Comparison of ENCODE assay signal across 8 cellular contexts in genomic region chr3:19146685-19147650, GRCh38. TPM values are rescaled to one million over a fixed set of nuclear protein-coding genes. Genes with fewer than 3 reads are reported as not detected.
DNase-seq lines count a peak whose midpoint lies in the region; ATAC-seq and TF ChIP-seq lines count a peak whose summit lies in the region.

No MANE protein-coding gene starts in this region.

- intact Hi-C loops in PC-9 (cut with micrococcal nuclease; ENCODE audit: unreplicated experiment) = loop anchor here (10.0 kb wide), 1 partner anchor 738 kb away; no protein-coding TSS in a partner anchor
- intact Hi-C loops in naive thymus-derived CD4-positive, alpha-beta T cell (cut with micrococcal nuclease) = loop anchor here (1.0 to 10.0 kb wide), 6 partner anchors 82 to 1040 kb away; partner anchors contain the start of genes SGO1 (in 2 of the 2) and RAB5A (in 1 of the 2)

- BruUV-seq in PC-9 (replicated peaks; lab: Mats Ljungman, UMichigan) = no TSS peak

- H3K79me2 ChIP-seq in PC-9 (ENCODE audit: low read depth) = no peaks in the 10 kb centered on the region

- POLR2A ChIA-PET in PC-9 (lab: Charles Lee; ENCODE audit: unreplicated experiment) = interaction anchor here (0.6 to 0.7 kb wide), 3 partner anchors 29 to 1963 kb away, joined by 5 to 13 read pairs (median 10); no protein-coding TSS in a partner anchor
- POLR2A ChIA-PET in naive thymus-derived CD4-positive, alpha-beta T cell (lab: Charles Lee) = interaction anchor here (0.6 to 0.9 kb wide), 4 partner anchors 10 to 840 kb away, joined by 3 read pairs; no protein-coding TSS in a partner anchor

- H3K27ac ChIP-seq in PC-9 = no peak overlapping the region
- H3K27ac ChIP-seq in naive thymus-derived CD4-positive, alpha-beta T cell (ENCODE audit: low read depth, low read length) = peak overlapping the region; percentile 59

- no peaks in the 10 kb centered on the region for H3K36me3 Mint-ChIP-seq in IgD-negative memory B cell
- H3K36me3 Mint-ChIP-seq in activated T-helper 17 cell treated with anti-CD3 and anti-CD28 coated beads, Interleukin-2, amount 50 U/mL, for 72 hours (ENCODE audit: low read depth) = peaks cover 6% of the 10 kb centered on the region
- peaks cover 0 to 5% (median 4%) of the 10 kb centered on the region in 5 donors for H3K36me3 Mint-ChIP-seq in naive thymus-derived CD4-positive, alpha-beta T cell
- H3K36me3 Mint-ChIP-seq in stimulated activated memory B cell treated with anti-CD40 and anti-IgM and Interleukin-4, amounts not matched to agents 10 μg/mL and 1 μg/mL and 100 μg/mL, for 72 hours = no peaks in the 10 kb centered on the region

- peak overlapping the region; percentile 90 to 95 (median 94) for H3K4me3 Mint-ChIP-seq in IgD-negative memory B cell
- H3K4me3 Mint-ChIP-seq in activated T-helper 17 cell treated with anti-CD3 and anti-CD28 coated beads, Interleukin-2, amount 50 U/mL, for 72 hours = peak overlapping the region; percentile 79
- H3K4me3 Mint-ChIP-seq in naive thymus-derived CD4-positive, alpha-beta T cell = peak overlapping the region; percentile 90 to 95 (median 93)
- peak overlapping the region; percentile 91 for H3K4me3 Mint-ChIP-seq in stimulated activated memory B cell treated with anti-CD40 and anti-IgM and Interleukin-4, amounts not matched to agents 10 μg/mL and 1 μg/mL and 100 μg/mL, for 72 hours

- no peaks in the 10 kb centered on the region for H4K20me1 ChIP-seq in PC-9 (ENCODE audit: insufficient read depth)

- peak; percentile 57; the same call in 1 of the 2 replicates for TF ChIP-seq CTCF in PC-9 (conservative IDR thresholded peaks at IDR 0.05)

- peaks cover 13 to 19% (median 17%) of the 10 kb centered on the region in 3 donors for H3K4me1 Mint-ChIP-seq in IgD-negative memory B cell
- peaks cover 6% of the 10 kb centered on the region for H3K4me1 Mint-ChIP-seq in activated T-helper 17 cell treated with anti-CD3 and anti-CD28 coated beads, Interleukin-2, amount 50 U/mL, for 72 hours
- peaks cover 8 to 28% (median 21%) of the 10 kb centered on the region in 7 donors for H3K4me1 Mint-ChIP-seq in naive thymus-derived CD4-positive, alpha-beta T cell
- H3K4me1 Mint-ChIP-seq in stimulated activated memory B cell treated with anti-CD40 and anti-IgM and Interleukin-4, amounts not matched to agents 10 μg/mL and 1 μg/mL and 100 μg/mL, for 72 hours = peaks cover 12% of the 10 kb centered on the region

- 0 out of 2 replicates have a peak, but pooled peaks cover 6% of the 10 kb centered on the region for H3F3A ChIP-seq in PC-9 (ENCODE audit: insufficient read depth, low read depth)

- peak overlapping the region; percentile 84 for H3K4me2 ChIP-seq in PC-9

- H3K9me3 ChIP-seq in PC-9 (ENCODE audit: insufficient read depth, low read depth) = no peaks in the 10 kb centered on the region
- H3K9me3 ChIP-seq in naive thymus-derived CD4-positive, alpha-beta T cell (ENCODE audit: control insufficient read depth in 2 of 3, low read length in 3 of 3) = peaks cover 0 to 4% (median 0%) of the 10 kb centered on the region in 3 experiments

- DNase-seq in D341Med (ENCODE audit: low spot score) (peak; percentile 78), PC-9 (peak; percentile 60 to 75), fibroblast of peridontal ligament (ENCODE audit: extremely low read depth) (peak; percentile 29)
- DNase-seq in naive thymus-derived CD4-positive, alpha-beta T cell = peak; percentile 25 to 88 (median 61)

- peak; percentile 81 for ATAC-seq in GM21528 (IDR thresholded peaks at IDR 0.05; ENCODE audit: low FRiP score, unreplicated experiment)
- peak; percentile 69 for ATAC-seq in activated T-helper 17 cell treated with anti-CD3 and anti-CD28 coated beads, Interleukin-2, amount 50 U/mL, for 72 hours (replicated peaks)
- peak; percentile 75 for ATAC-seq in naive thymus-derived CD4-positive, alpha-beta T cell
- ATAC-seq in stimulated activated memory B cell treated with anti-CD40 and anti-IgM and Interleukin-4, amounts not matched to agents 10 μg/mL and 1 μg/mL and 100 μg/mL, for 72 hours = peak; percentile 84

- H3K36me3 ChIP-seq in PC-9 (ENCODE audit: low read depth) = no peaks in the 10 kb centered on the region
- no peaks in the 10 kb centered on the region for H3K36me3 ChIP-seq in naive thymus-derived CD4-positive, alpha-beta T cell (ENCODE audit: control insufficient read depth in 2 of 3, insufficient read depth in 3 of 3, low read length in 3 of 3)

- CTCF ChIA-PET in PC-9 (lab: Charles Lee) = interaction anchor here (0.7 kb wide), 4 partner anchors 31 to 1039 kb away, joined by 3 to 5 read pairs (median 3); partner anchors contain the start of gene SGO1
- CTCF ChIA-PET in naive thymus-derived CD4-positive, alpha-beta T cell (lab: Charles Lee) = interaction anchor here (1.2 to 1.6 kb wide), 2 partner anchors 44 to 82 kb away, joined by 5 to 9 read pairs; no protein-coding TSS in a partner anchor

- H3K27ac Mint-ChIP-seq in IgD-negative memory B cell = peak overlapping the region; percentile 57 to 94 (median 92)
- H3K27ac Mint-ChIP-seq in activated T-helper 17 cell treated with anti-CD3 and anti-CD28 coated beads, Interleukin-2, amount 50 U/mL, for 72 hours = no peak overlapping the region
- H3K27ac Mint-ChIP-seq in naive thymus-derived CD4-positive, alpha-beta T cell = peak overlapping the region; percentile 25 to 94 (median 84)
- peak overlapping the region; percentile 87 for H3K27ac Mint-ChIP-seq in stimulated activated memory B cell treated with anti-CD40 and anti-IgM and Interleukin-4, amounts not matched to agents 10 μg/mL and 1 μg/mL and 100 μg/mL, for 72 hours

- H3K27me3 ChIP-seq in PC-9 (ENCODE audit: insufficient read depth, low read depth) = no peaks in the 10 kb centered on the region
- H3K27me3 ChIP-seq in naive thymus-derived CD4-positive, alpha-beta T cell (ENCODE audit: control insufficient read depth in 2 of 2, insufficient read depth in 2 of 2, low read length in 2 of 2) = no peaks in the 10 kb centered on the region

- H2AFZ ChIP-seq in PC-9 = peak overlapping the region; percentile 84

- no peaks in the 10 kb centered on the region for H3K9me2 ChIP-seq in PC-9 (ENCODE audit: insufficient read depth)

- no peaks in the 10 kb centered on the region for H3K9me3 Mint-ChIP-seq in IgD-negative memory B cell
- H3K9me3 Mint-ChIP-seq in activated T-helper 17 cell treated with anti-CD3 and anti-CD28 coated beads, Interleukin-2, amount 50 U/mL, for 72 hours = peaks cover 6% of the 10 kb centered on the region
- peaks cover 0 to 17% (median 5%) of the 10 kb centered on the region in 11 donors for H3K9me3 Mint-ChIP-seq in naive thymus-derived CD4-positive, alpha-beta T cell
- no peaks in the 10 kb centered on the region for H3K9me3 Mint-ChIP-seq in stimulated activated memory B cell treated with anti-CD40 and anti-IgM and Interleukin-4, amounts not matched to agents 10 μg/mL and 1 μg/mL and 100 μg/mL, for 72 hours

- 0 out of 2 replicates have a peak, but pooled peaks cover 5% of the 10 kb centered on the region for H3K4me1 ChIP-seq in PC-9 (replicated peaks; ENCODE audit: insufficient read depth)
- peaks cover 3 to 17% of the 10 kb centered on the region in 2 donors for H3K4me1 ChIP-seq in naive thymus-derived CD4-positive, alpha-beta T cell (ENCODE audit: control insufficient read depth in 2 of 2, insufficient read depth in 2 of 2, low read length in 2 of 2)

- H3K27me3 Mint-ChIP-seq in IgD-negative memory B cell = peaks cover 9% of the 10 kb centered on the region
- H3K27me3 Mint-ChIP-seq in activated T-helper 17 cell treated with anti-CD3 and anti-CD28 coated beads, Interleukin-2, amount 50 U/mL, for 72 hours = peaks cover 22% of the 10 kb centered on the region
- peaks cover 40 to 63% (median 53%) of the 10 kb centered on the region in 5 donors for H3K27me3 Mint-ChIP-seq in naive thymus-derived CD4-positive, alpha-beta T cell
- H3K27me3 Mint-ChIP-seq in stimulated activated memory B cell treated with anti-CD40 and anti-IgM and Interleukin-4, amounts not matched to agents 10 μg/mL and 1 μg/mL and 100 μg/mL, for 72 hours = peaks cover 13% of the 10 kb centered on the region

- H3K4me3 ChIP-seq in PC-9 = peak overlapping the region; percentile 64
- H3K4me3 ChIP-seq in naive thymus-derived CD4-positive, alpha-beta T cell (ENCODE audit: low read length) = peak overlapping the region; percentile 72

RNA-seq across cellular contexts. Expression of gene KCNH8, which starts 1.3 kb away (rescaled TPM):
- 1.9 TPM for polyA plus RNA-seq in IgD-negative memory B cell
- total RNA-seq in PC-9 (2021) = 0.58 and 0.63 TPM in 2 replicates
- not detected for total RNA-seq in activated T-helper 17 cell treated with anti-CD3 and anti-CD28 coated beads, Interleukin-2, amount 50 U/mL, for 72 hours
- total RNA-seq in naive thymus-derived CD4-positive, alpha-beta T cell = under 1 TPM in 3 of 5 experiments, not detected in 2; 0.16 to 0.29 (median 0.22) TPM
- not detected for polyA plus RNA-seq in naive thymus-derived CD4-positive, alpha-beta T cell
